ENCODE assay signal across 26 cellular contexts in the genomic region with DNA sequence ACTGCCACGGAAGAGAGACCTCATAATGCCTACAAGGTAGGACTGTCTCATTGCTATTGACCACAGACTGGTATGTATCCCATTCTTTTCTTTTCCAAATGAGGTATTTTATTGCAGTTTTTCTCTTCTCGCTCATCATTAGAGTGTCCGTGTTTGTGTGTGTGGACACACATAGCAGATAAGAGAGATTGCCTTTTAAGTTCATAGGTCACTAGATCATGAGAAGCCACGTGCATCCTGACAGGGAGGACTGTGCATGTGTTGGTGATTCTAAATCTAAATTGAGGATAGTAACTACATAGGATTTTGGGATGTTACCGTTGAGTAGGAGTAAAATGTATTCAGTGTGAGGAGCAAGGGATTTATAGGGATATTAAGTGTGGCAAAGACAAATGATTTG. TPM values are rescaled to one million over a fixed set of nuclear protein-coding genes. Genes with fewer than 3 reads are reported as not detected.
DNase-seq lines count a peak whose midpoint lies in the region; ATAC-seq, FAIRE-seq and TF ChIP-seq lines count a peak whose summit lies in the region.
"Had no signal": no experiment of that assay in that cellular context is flagged by ENCODE, and none has a peak within 500 bp of the region (broad histone marks: within the 10 kb centered on the region; RNA-seq: fewer than 3 reads in every experiment).

No MANE protein-coding gene starts in this region.

- 9% methylated on average over 5 of the region's 5 CpGs for WGBS in HepG2 (ENCODE audit: low lambda C conversion rate)
- 34% methylated on average over 5 of the region's 5 CpGs for WGBS in right lobe of liver (ENCODE audit: insufficient coverage, low coverage, low lambda C conversion rate, missing lambda C conversion rate)

- H3K4me3 Mint-ChIP-seq in GM23338, result no peak overlapping the region
- H3K4me3 Mint-ChIP-seq: CD14-positive monocyte; CD4-positive, alpha-beta memory T cell; CD4-positive, CD25-positive, alpha-beta regulatory T cell; CD8-positive, alpha-beta memory T cell had no signal

- 0 out of 3 replicates have a peak, but pooled peaks cover 2% of the 10 kb centered on the region for H3K4me1 Mint-ChIP-seq in GM23338
- H3K4me1 Mint-ChIP-seq: CD14-positive monocyte; CD4-positive, alpha-beta memory T cell; CD4-positive, CD25-positive, alpha-beta regulatory T cell; CD8-positive, alpha-beta memory T cell had no signal

- CTCF ChIA-PET in HepG2 (lab: Yijun Ruan, JAX; ENCODE audit: low intra/inter-chr PET ratio, low total read pairs) (no interaction called here), A673 (lab: Charles Lee) (no interaction called here)

- H3K27ac Mint-ChIP-seq in GM23338, result no peak overlapping the region
- H3K27ac Mint-ChIP-seq: CD14-positive monocyte; CD4-positive, alpha-beta memory T cell; CD4-positive, CD25-positive, alpha-beta regulatory T cell; CD8-positive, alpha-beta memory T cell had no signal

- TF ChIP-seq POLR2A in HepG2 (IDR thresholded peaks at IDR 0.05; ENCODE audit: insufficient read depth in 1 of 2, low read depth in 2 of 2, low read length in 2 of 2), result no peak
- no peak for TF ChIP-seq POLR2A in right lobe of liver (IDR thresholded peaks at IDR 0.05)

- H3K4me3 ChIP-seq in GM23338, result no peak overlapping the region
- no peak overlapping the region for H3K4me3 ChIP-seq in HepG2 (replicated peaks in 1 of 3; ENCODE audit: insufficient read depth in 1 of 3, low read depth in 2 of 3, low read length in 3 of 3)
- H3K4me3 ChIP-seq in right lobe of liver, result no peak overlapping the region
- no peak overlapping the region for H3K4me3 ChIP-seq in A673 (ENCODE audit: low read depth, low read length, poor library complexity, severe bottlenecking)
- no peak overlapping the region for H3K4me3 ChIP-seq in Karpas-422 (ENCODE audit: low read length)
- H3K4me3 ChIP-seq: BLaER1 had no signal

- no peaks in the 10 kb centered on the region for H3K9me3 ChIP-seq in HepG2 (ENCODE audit: low read length)
- no peaks in the 10 kb centered on the region for H3K9me3 ChIP-seq in right lobe of liver
- H3K9me3 ChIP-seq in A673 (ENCODE audit: low read depth, low read length, poor library complexity, severe bottlenecking), result no peaks in the 10 kb centered on the region
- no peaks in the 10 kb centered on the region for H3K9me3 ChIP-seq in Karpas-422 (ENCODE audit: low read length)
- H3K9me3 ChIP-seq: BE2C, BLaER1 had no signal

- H4K20me1 ChIP-seq in GM23338 (replicated peaks; ENCODE audit: insufficient read depth), result no peaks in the 10 kb centered on the region
- H4K20me1 ChIP-seq in HepG2 (ENCODE audit: insufficient read depth, low read length), result no peaks in the 10 kb centered on the region
- no peaks in the 10 kb centered on the region for H4K20me1 ChIP-seq in Karpas-422 (ENCODE audit: insufficient read depth, low read depth, low read length)
- H4K20me1 ChIP-seq: BLaER1 had no signal

- TF ChIP-seq RAD21 in HepG2 (CRISPR knock-in tag; IDR thresholded peaks at IDR 0.05), result no peak

- no peaks in the 10 kb centered on the region for H3K4me1 ChIP-seq in GM23338 (ENCODE audit: insufficient read depth)
- no peaks in the 10 kb centered on the region for H3K4me1 ChIP-seq in HepG2 (ENCODE audit: insufficient read depth, low read length)
- peaks cover 0 to 4% (median 0%) of the 10 kb centered on the region in 4 donors for H3K4me1 ChIP-seq in right lobe of liver
- no peaks in the 10 kb centered on the region for H3K4me1 ChIP-seq in A673 (ENCODE audit: insufficient read depth, low read length, poor library complexity, severe bottlenecking)
- no peaks in the 10 kb centered on the region for H3K4me1 ChIP-seq in Karpas-422 (ENCODE audit: low read length)
- H3K4me1 ChIP-seq: BE2C, BLaER1 had no signal

- no peak for FAIRE-seq in HepG2 (lab: Jason Lieb, UNC)
- FAIRE-seq: A204.1, G401.6, GM12891 had no signal

- TF ChIP-seq CTCF in 22Rv1 (IDR thresholded peaks at IDR 0.05), result no peak
- no peak for TF ChIP-seq CTCF in GM23338 (conservative IDR thresholded peaks at IDR 0.05; ENCODE audit: low read depth in 2 of 2)
- no peak for TF ChIP-seq CTCF in HepG2 (CRISPR knock-in tag; IDR thresholded peaks at IDR 0.05)
- TF ChIP-seq CTCF in right lobe of liver (IDR thresholded peaks at IDR 0.05), result no peak
- no peak for TF ChIP-seq CTCF in A673 (conservative IDR thresholded peaks at IDR 0.05; ENCODE audit: low read depth, low read length)

- no peaks in the 10 kb centered on the region for H3K36me3 Mint-ChIP-seq in GM23338 (ENCODE audit: low read depth)
- H3K36me3 Mint-ChIP-seq: CD14-positive monocyte; CD4-positive, alpha-beta memory T cell; CD4-positive, CD25-positive, alpha-beta regulatory T cell; CD8-positive, alpha-beta memory T cell had no signal

- H3K36me3 ChIP-seq in GM23338 (ENCODE audit: insufficient read depth) (no peaks in the 10 kb centered on the region), HepG2 (replicated peaks in 1 of 2; ENCODE audit: control insufficient read depth in 1 of 2, insufficient read depth in 2 of 2, low read length in 2 of 2) (no peaks in the 10 kb centered on the region), right lobe of liver (no peaks in the 10 kb centered on the region), A673 (ENCODE audit: insufficient read depth, low read length, poor library complexity, severe bottlenecking) (no peaks in the 10 kb centered on the region), Karpas-422 (ENCODE audit: insufficient read depth, low read length) (no peaks in the 10 kb centered on the region)
- H3K36me3 ChIP-seq: BE2C, BLaER1 had no signal

- ATAC-seq in GM23338 (no peak), HepG2 (no peak; the same call in 2 of the 3 replicates), right lobe of liver (peak; percentile 76 to 92 (median 88)), HG02981 (IDR thresholded peaks at IDR 0.05; ENCODE audit: unreplicated experiment) (no peak), GM18520 (IDR thresholded peaks at IDR 0.05; ENCODE audit: unreplicated experiment) (no peak)

- H3K4me2 ChIP-seq in GM23338, result no peak overlapping the region
- no peak overlapping the region for H3K4me2 ChIP-seq in HepG2 (ENCODE audit: low read depth, low read length)
- H3K4me2 ChIP-seq in Karpas-422 (ENCODE audit: low read depth, low read length, poor library complexity, severe bottlenecking), result no peak overlapping the region
- H3K4me2 ChIP-seq: BLaER1 had no signal

- POLR2A ChIA-PET in HepG2 (lab: Yijun Ruan, JAX) (no interaction called here), A673 (lab: Charles Lee; ENCODE audit: low non-redundant PET) (no interaction called here)

- H3K27ac ChIP-seq in 22Rv1, result 0 out of 2 replicates have a peak overlapping the region, but pooled peaks have one; percentile 10
- H3K27ac ChIP-seq in GM23338 (ENCODE audit: low read depth), result no peak overlapping the region
- no peak overlapping the region for H3K27ac ChIP-seq in HepG2 (ENCODE audit: extremely low read length, insufficient read depth, low read length)
- H3K27ac ChIP-seq in right lobe of liver, result no peak overlapping the region
- no peak overlapping the region for H3K27ac ChIP-seq in A673 (ENCODE audit: low read depth, low read length, poor library complexity, severe bottlenecking)
- no peak overlapping the region for H3K27ac ChIP-seq in Karpas-422 (ENCODE audit: low read length)
- H3K27ac ChIP-seq: BLaER1 had no signal

- in situ Hi-C loops in HepG2 (cut with HindIII; ENCODE audit: extremely low pct_ligation_motif_present, low pct_unique_long_range_greater_than_20kb), result no loop called here

- DNase-seq in GM23338 (ENCODE audit: low spot score) (no peak), HepG2 (ENCODE audit: low spot score) (no peak), right lobe of liver (no peak), A673 (ENCODE audit: low spot score) (no peak), Karpas-422 (no peak)
- DNase-seq: 8988T; ACHN; BE2C; C1 segment of cervical spinal cord; CD4-positive, alpha-beta memory T cell; CD4-positive, CD25-positive, alpha-beta regulatory T cell; CD8-positive, alpha-beta memory T cell; COR-L47; DMS 273 treated with DMSO at 0.1 percent for 48 hours; DMS153; DMS53; DMS79 treated with DMSO at 0.1 percent for 48 hours; GF-D8 had no signal

- H3K9me3 Mint-ChIP-seq in GM23338, result no peaks in the 10 kb centered on the region
- H3K9me3 Mint-ChIP-seq: CD8-positive, alpha-beta memory T cell had no signal

- no peaks in the 10 kb centered on the region for H3F3A ChIP-seq in GM23338 (replicated peaks; ENCODE audit: low read depth)

- TF ChIP-seq EP300 in HepG2 (IDR thresholded peaks at IDR 0.05; ENCODE audit: low read depth in 2 of 2, low read length in 2 of 2) (no peak), HepG2 (CRISPR knock-in tag; IDR thresholded peaks at IDR 0.05; ENCODE audit: borderline replicate concordance) (no peak)

- peaks cover 3% of the 10 kb centered on the region for H3K27me3 Mint-ChIP-seq in GM23338 (ENCODE audit: insufficient read depth, low read depth, poor library complexity)
- H3K27me3 Mint-ChIP-seq: CD4-positive, alpha-beta memory T cell; CD4-positive, CD25-positive, alpha-beta regulatory T cell; CD8-positive, alpha-beta memory T cell had no signal

- H2AFZ ChIP-seq in GM23338 (peak overlapping the region; percentile 63), HepG2 (ENCODE audit: low read length) (no peak overlapping the region), Karpas-422 (ENCODE audit: low read length) (no peak overlapping the region)

- H3K79me2 ChIP-seq in GM23338 (replicated peaks; ENCODE audit: insufficient read depth) (no peaks in the 10 kb centered on the region), HepG2 (ENCODE audit: insufficient read depth, low read length) (no peaks in the 10 kb centered on the region), Karpas-422 (ENCODE audit: low read length) (no peaks in the 10 kb centered on the region)

- H3K9me2 ChIP-seq in GM23338 (ENCODE audit: insufficient read depth) (no peaks in the 10 kb centered on the region), Karpas-422 (replicated peaks; ENCODE audit: insufficient read depth, low read length) (no peaks in the 10 kb centered on the region)

- BruUV-seq in HepG2 (replicated peaks; lab: Mats Ljungman, UMichigan), result no TSS peak
- no TSS peak for BruUV-seq in A673 (replicated peaks; lab: Mats Ljungman, UMichigan)

- H3K27me3 ChIP-seq in GM23338 (ENCODE audit: insufficient read depth) (no peaks in the 10 kb centered on the region), HepG2 (ENCODE audit: control insufficient read depth in 1 of 2, insufficient read depth in 2 of 2, low read length in 2 of 2) (no peaks in the 10 kb centered on the region), right lobe of liver (no peaks in the 10 kb centered on the region), A673 (replicated peaks; ENCODE audit: insufficient read depth, low read depth, low read length, poor library complexity) (no peaks in the 10 kb centered on the region), Karpas-422 (ENCODE audit: low read length) (no peaks in the 10 kb centered on the region)
- H3K27me3 ChIP-seq: BLaER1 had no signal

- H3K9ac ChIP-seq in HepG2 (ENCODE audit: insufficient read depth, low read depth, low read length), result no peak overlapping the region
- no peak overlapping the region for H3K9ac ChIP-seq in Karpas-422 (ENCODE audit: low read length)
- H3K9ac ChIP-seq: BLaER1 had no signal

- intact Hi-C loops in HepG2 (cut with micrococcal nuclease; ENCODE audit: unreplicated experiment), result no loop called here
- intact Hi-C loops in right lobe of liver (cut with DNase I), result no loop called here
- intact Hi-C loops in A673 (cut with micrococcal nuclease; ENCODE audit: unreplicated experiment), result no loop called here

RNA-seq across cellular contexts. Expression of a gene that starts 37.3 kb away (rescaled TPM):
- 4.1 and 9.1 TPM in 2 replicates for total RNA-seq in GM23338 (2014; rRNA removed; shearing (Covaris generic))
- polyA plus RNA-seq in GM23338 (2016; fragmentation: Nextera tagmentation; extraction: Ambion mirVana) (3.9 and 5.6 TPM in 2 replicates), HepG2 (2011; rRNA removed) (0.24 and 0.38 TPM in 2 replicates)
- total RNA-seq in HepG2 (2016; rRNA removed; fragmentation: Illumina TruSeq; extraction: Trizol) (0.13 and 0.36 TPM in 2 replicates), right lobe of liver (100 to 1,000 TPM in 1 of 6 experiments, 10 to 100 TPM in 5; 71.7 to 124 (median 91.0) TPM), A673 (2021) (1.3 and 1.7 TPM in 2 replicates)
- not detected in 2 replicates for total RNA-seq in HepG2 (2016; cell fraction: cytosol; rRNA removed; fragmentation: Illumina TruSeq; extraction: Trizol; ENCODE audit: low read depth)
- 0.22 and 0.25 TPM in 2 replicates for total RNA-seq in HepG2 (2016; cell fraction: insoluble cytoplasmic fraction; rRNA removed; fragmentation: Illumina TruSeq; extraction: Trizol)
- not detected in 2 replicates for total RNA-seq in HepG2 (2016; cell fraction: membrane; rRNA removed; fragmentation: Illumina TruSeq; extraction: Trizol)
- not detected in 2 replicates for total RNA-seq in HepG2 (2016; cell fraction: nucleus; rRNA removed; fragmentation: Illumina TruSeq; extraction: Trizol)
- polyA plus RNA-seq in HepG2 (2011; cell fraction: cytosol; rRNA removed), result 0.06 and 0.12 TPM in 2 replicates
- 0.21 and 0.23 TPM in 2 replicates for polyA plus RNA-seq in HepG2 (2011; cell fraction: nucleus; rRNA removed)
- polyA plus RNA-seq in HepG2 (2012), result 0.36 and 0.55 TPM in 2 replicates
- 0.19 TPM in 1 of 2 replicates, not detected in the other for polyA plus RNA-seq in HepG2 (2016; cell fraction: cytosol; fragmentation: Illumina TruSeq; extraction: Trizol; ENCODE audit: low read depth)
- 0.24 and 0.35 TPM in 2 replicates for polyA plus RNA-seq in HepG2 (2016; cell fraction: insoluble cytoplasmic fraction; fragmentation: Illumina TruSeq; extraction: Trizol; ENCODE audit: low read depth)
- 0.15 TPM in 1 of 2 replicates, not detected in the other for polyA plus RNA-seq in HepG2 (2016; cell fraction: membrane; fragmentation: Illumina TruSeq; extraction: Trizol; ENCODE audit: low read depth)
- not detected in 2 replicates for polyA plus RNA-seq in HepG2 (2016; cell fraction: nucleus; fragmentation: Illumina TruSeq; extraction: Trizol; ENCODE audit: insufficient read depth, low read depth)
- polyA minus RNA-seq in HepG2 (2011; rRNA and poly(A)+ RNA removed; ENCODE audit: low replicate concordance), result 0.32 and 0.77 TPM in 2 replicates
- not detected in 2 replicates for polyA minus RNA-seq in HepG2 (2011; cell fraction: cytosol; rRNA and poly(A)+ RNA removed)
- polyA minus RNA-seq in HepG2 (2011; cell fraction: nucleus; rRNA and poly(A)+ RNA removed), result 0.75 TPM in 1 of 2 replicates, not detected in the other
- not detected in 2 replicates for total RNA-seq in Karpas-422 (2014; rRNA removed; shearing (Covaris generic); ENCODE audit: low replicate concordance)

Comparison
In these comparisons a context has a peak if more than half of its experiments do, and no peak if none do; other contexts are left out.
1. ATAC-seq: peak in right lobe of liver (4 of 4); none in GM23338 (single experiment), HepG2 (single experiment), HG02981 (single experiment) and GM18520 (single experiment).